ENCODE assay signal across 8 cellular contexts in the genomic region with DNA sequence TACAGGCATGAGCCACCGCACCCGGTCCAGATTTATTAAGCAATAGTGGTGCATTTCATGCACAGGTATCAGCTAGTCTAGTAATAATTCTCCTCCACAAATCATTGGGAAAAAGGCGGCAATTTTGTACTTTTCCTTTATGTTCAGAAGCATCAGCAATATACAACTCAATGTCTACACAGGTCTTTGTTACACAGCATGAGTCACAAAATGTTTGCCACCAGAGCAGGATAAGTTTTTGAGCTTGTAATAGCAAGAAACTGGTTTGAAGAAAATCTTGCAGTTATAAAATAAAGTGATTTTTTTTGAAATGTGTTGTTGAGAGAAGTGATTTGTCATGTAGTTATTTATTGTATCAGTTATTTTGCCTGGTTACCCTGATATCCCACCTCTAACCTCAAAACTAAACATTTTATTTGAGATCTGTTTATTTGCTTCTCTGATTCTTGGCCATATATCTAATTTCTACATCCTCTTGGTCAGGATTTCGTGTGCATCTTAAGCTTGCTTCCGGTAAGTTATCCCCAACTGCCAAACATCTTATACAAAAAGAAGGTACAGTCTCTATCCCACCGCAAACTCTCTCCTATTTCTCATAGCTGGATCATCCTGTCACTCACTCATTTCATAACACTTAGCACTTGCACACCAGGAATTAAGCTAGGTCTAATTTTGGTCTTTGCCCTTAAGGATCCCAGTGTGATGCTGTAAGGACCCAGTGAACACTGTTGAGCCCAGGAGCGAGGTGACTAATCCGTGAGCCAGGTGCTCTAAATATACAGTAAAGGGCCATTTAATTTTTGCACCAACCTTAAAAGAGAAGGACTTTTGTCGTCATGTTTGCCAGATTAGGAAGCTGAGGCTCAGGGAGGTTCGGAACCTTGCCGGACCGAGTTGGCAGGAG. TPM values are rescaled to one million over a fixed set of nuclear protein-coding genes. Genes with fewer than 3 reads are reported as not detected.
A peak's percentile ranks its signal among the peaks of the same experiment; 100 is the strongest.
DNase-seq lines count a peak whose midpoint lies in the region; ATAC-seq and TF ChIP-seq lines count a peak whose summit lies in the region.

No MANE protein-coding gene starts in this region.

- H3K9me3 Mint-ChIP-seq in activated naive CD4-positive, alpha-beta T cell treated with anti-CD3 and anti-CD28 coated beads, Interleukin-2, amount 10 ng/mL, durations not matched to agents 7 days and 5 days: no peaks in the 10 kb centered on the region
- H3K9me3 Mint-ChIP-seq in glutamatergic neuron (ENCODE audit: unreplicated experiment): peaks cover 2% of the 10 kb centered on the region

- TF ChIP-seq CTCF in glutamatergic neuron (IDR thresholded peaks at IDR 0.05; ENCODE audit: partially characterized antibody, unreplicated experiment): no peak

- CTCF ChIA-PET in activated naive CD4-positive, alpha-beta T cell treated with anti-CD3 and anti-CD28 coated beads, Interleukin-2, amount 10 ng/mL, durations not matched to agents 7 days and 5 days (lab: Charles Lee): interaction anchor here (0.7 to 2.8 kb wide), 8 partner anchors 9 to 187 kb away, joined by 3 to 13 read pairs (median 3); a partner anchor contains a TSS

- H3K36me3 Mint-ChIP-seq in activated naive CD4-positive, alpha-beta T cell treated with anti-CD3 and anti-CD28 coated beads, Interleukin-2, amount 10 ng/mL, durations not matched to agents 7 days and 5 days: peaks cover 16% of the 10 kb centered on the region
- no peaks in the 10 kb centered on the region for H3K36me3 Mint-ChIP-seq in glutamatergic neuron (ENCODE audit: unreplicated experiment)

- H3K4me3 Mint-ChIP-seq in activated naive CD4-positive, alpha-beta T cell treated with anti-CD3 and anti-CD28 coated beads, Interleukin-2, amount 10 ng/mL, durations not matched to agents 7 days and 5 days: peak overlapping the region; percentile 72
- peak overlapping the region; percentile 92 for H3K4me3 Mint-ChIP-seq in glutamatergic neuron (ENCODE audit: unreplicated experiment)

- peak overlapping the region; percentile 92 for H3K27ac Mint-ChIP-seq in activated naive CD4-positive, alpha-beta T cell treated with anti-CD3 and anti-CD28 coated beads, Interleukin-2, amount 10 ng/mL, durations not matched to agents 7 days and 5 days
- no peak overlapping the region for H3K27ac Mint-ChIP-seq in glutamatergic neuron (ENCODE audit: unreplicated experiment)

- H3K27me3 Mint-ChIP-seq in activated naive CD4-positive, alpha-beta T cell treated with anti-CD3 and anti-CD28 coated beads, Interleukin-2, amount 10 ng/mL, durations not matched to agents 7 days and 5 days: no peaks in the 10 kb centered on the region
- H3K27me3 Mint-ChIP-seq in glutamatergic neuron (ENCODE audit: unreplicated experiment): peaks cover 20% of the 10 kb centered on the region

- ATAC-seq in SK-N-SH treated with all-trans-retinoic acid at 6 μM for 48 hours (peak; percentile 3), HG02763 (IDR thresholded peaks at IDR 0.05; ENCODE audit: unreplicated experiment) (no peak)
- peak; percentile 6 for ATAC-seq in stimulated activated naive CD8-positive, alpha-beta T cell treated with anti-CD3 and anti-CD28 coated beads, Interleukin-15, Interleukin-2, amounts not matched to agents 100 U/mL and 50 U/mL, for 24 hours

- H3K4me1 Mint-ChIP-seq in activated naive CD4-positive, alpha-beta T cell treated with anti-CD3 and anti-CD28 coated beads, Interleukin-2, amount 10 ng/mL, durations not matched to agents 7 days and 5 days: peaks cover 69% of the 10 kb centered on the region
- H3K4me1 Mint-ChIP-seq in glutamatergic neuron (ENCODE audit: low read depth, unreplicated experiment): no peaks in the 10 kb centered on the region

- DNase-seq in activated naive CD4-positive, alpha-beta T cell treated with anti-CD3 and anti-CD28 coated beads, Interleukin-2, amount 10 ng/mL, durations not matched to agents 7 days and 5 days: no peak
- DNase-seq in activated naive CD4-positive, alpha-beta T cell (lab: John Stamatoyannopoulos, UW): no peak
- DNase-seq in glutamatergic neuron: no peak
- DNase-seq in stimulated activated naive CD8-positive, alpha-beta T cell treated with anti-CD3 and anti-CD28 coated beads, Interleukin-15, Interleukin-2, amounts not matched to agents 100 U/mL and 50 U/mL, for 24 hours: no peak
- DNase-seq in NCI-H128 (lab: John Stamatoyannopoulos, UW; ENCODE audit: unreplicated experiment): no peak
- DNase-seq in NCI-H2107 (lab: John Stamatoyannopoulos, UW): no peak

TF ChIP-seq in SK-N-SH treated with all-trans-retinoic acid at 6 μM for 48 hours, 23 proteins besides CTCF, POLR2A, EP300 and RAD21 (continues in another document):
- TF ChIP-seq ZNF565 (CRISPR knock-in tag; conservative IDR thresholded peaks at IDR 0.05; ENCODE audit: low read depth): no peak
- TF ChIP-seq SNAI2 (CRISPR knock-in tag; IDR thresholded peaks at IDR 0.05): no peak
- TF ChIP-seq ESRRG (CRISPR knock-in tag; IDR thresholded peaks at IDR 0.05): no peak
- no peak for TF ChIP-seq CSDC2 (CRISPR knock-in tag; IDR thresholded peaks at IDR 0.05)
- TF ChIP-seq TOX (CRISPR knock-in tag; IDR thresholded peaks at IDR 0.05; ENCODE audit: borderline replicate concordance): no peak
- TF ChIP-seq ISL1 (CRISPR knock-in tag; IDR thresholded peaks at IDR 0.05): no peak
- no peak for TF ChIP-seq OSR1 (CRISPR knock-in tag; IDR thresholded peaks at IDR 0.05)
- TF ChIP-seq, protein P1, sequence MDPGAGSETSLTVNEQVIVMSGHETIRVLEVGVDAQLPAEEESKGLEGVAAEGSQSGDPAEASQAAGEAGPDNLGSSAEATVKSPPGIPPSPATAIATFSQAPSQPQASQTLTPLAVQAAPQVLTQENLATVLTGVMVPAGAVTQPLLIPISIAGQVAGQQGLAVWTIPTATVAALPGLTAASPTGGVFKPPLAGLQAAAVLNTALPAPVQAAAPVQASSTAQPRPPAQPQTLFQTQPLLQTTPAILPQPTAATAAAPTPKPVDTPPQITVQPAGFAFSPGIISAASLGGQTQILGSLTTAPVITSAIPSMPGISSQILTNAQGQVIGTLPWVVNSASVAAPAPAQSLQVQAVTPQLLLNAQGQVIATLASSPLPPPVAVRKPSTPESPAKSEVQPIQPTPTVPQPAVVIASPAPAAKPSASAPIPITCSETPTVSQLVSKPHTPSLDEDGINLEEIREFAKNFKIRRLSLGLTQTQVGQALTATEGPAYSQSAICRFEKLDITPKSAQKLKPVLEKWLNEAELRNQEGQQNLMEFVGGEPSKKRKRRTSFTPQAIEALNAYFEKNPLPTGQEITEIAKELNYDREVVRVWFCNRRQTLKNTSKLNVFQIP (CRISPR knock-in tag; IDR thresholded peaks at IDR 0.05; ENCODE audit: borderline replicate concordance, low read depth): no peak
- TF ChIP-seq BACH2 (CRISPR knock-in tag; IDR thresholded peaks at IDR 0.05; ENCODE audit: borderline replicate concordance): no peak
- TF ChIP-seq ARNTL (CRISPR knock-in tag; IDR thresholded peaks at IDR 0.05; ENCODE audit: borderline replicate concordance, low read depth): no peak
- TF ChIP-seq, protein P2, sequence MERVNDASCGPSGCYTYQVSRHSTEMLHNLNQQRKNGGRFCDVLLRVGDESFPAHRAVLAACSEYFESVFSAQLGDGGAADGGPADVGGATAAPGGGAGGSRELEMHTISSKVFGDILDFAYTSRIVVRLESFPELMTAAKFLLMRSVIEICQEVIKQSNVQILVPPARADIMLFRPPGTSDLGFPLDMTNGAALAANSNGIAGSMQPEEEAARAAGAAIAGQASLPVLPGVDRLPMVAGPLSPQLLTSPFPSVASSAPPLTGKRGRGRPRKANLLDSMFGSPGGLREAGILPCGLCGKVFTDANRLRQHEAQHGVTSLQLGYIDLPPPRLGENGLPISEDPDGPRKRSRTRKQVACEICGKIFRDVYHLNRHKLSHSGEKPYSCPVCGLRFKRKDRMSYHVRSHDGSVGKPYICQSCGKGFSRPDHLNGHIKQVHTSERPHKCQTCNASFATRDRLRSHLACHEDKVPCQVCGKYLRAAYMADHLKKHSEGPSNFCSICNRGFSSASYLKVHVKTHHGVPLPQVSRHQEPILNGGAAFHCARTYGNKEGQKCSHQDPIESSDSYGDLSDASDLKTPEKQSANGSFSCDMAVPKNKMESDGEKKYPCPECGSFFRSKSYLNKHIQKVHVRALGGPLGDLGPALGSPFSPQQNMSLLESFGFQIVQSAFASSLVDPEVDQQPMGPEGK (CRISPR knock-in tag; IDR thresholded peaks at IDR 0.05; ENCODE audit: borderline replicate concordance): no peak
- TF ChIP-seq ZNF70 (CRISPR knock-in tag; IDR thresholded peaks at IDR 0.05): no peak
- TF ChIP-seq TCF4 (CRISPR knock-in tag; IDR thresholded peaks at IDR 0.05; ENCODE audit: borderline replicate concordance): no peak
- TF ChIP-seq, protein P3, sequence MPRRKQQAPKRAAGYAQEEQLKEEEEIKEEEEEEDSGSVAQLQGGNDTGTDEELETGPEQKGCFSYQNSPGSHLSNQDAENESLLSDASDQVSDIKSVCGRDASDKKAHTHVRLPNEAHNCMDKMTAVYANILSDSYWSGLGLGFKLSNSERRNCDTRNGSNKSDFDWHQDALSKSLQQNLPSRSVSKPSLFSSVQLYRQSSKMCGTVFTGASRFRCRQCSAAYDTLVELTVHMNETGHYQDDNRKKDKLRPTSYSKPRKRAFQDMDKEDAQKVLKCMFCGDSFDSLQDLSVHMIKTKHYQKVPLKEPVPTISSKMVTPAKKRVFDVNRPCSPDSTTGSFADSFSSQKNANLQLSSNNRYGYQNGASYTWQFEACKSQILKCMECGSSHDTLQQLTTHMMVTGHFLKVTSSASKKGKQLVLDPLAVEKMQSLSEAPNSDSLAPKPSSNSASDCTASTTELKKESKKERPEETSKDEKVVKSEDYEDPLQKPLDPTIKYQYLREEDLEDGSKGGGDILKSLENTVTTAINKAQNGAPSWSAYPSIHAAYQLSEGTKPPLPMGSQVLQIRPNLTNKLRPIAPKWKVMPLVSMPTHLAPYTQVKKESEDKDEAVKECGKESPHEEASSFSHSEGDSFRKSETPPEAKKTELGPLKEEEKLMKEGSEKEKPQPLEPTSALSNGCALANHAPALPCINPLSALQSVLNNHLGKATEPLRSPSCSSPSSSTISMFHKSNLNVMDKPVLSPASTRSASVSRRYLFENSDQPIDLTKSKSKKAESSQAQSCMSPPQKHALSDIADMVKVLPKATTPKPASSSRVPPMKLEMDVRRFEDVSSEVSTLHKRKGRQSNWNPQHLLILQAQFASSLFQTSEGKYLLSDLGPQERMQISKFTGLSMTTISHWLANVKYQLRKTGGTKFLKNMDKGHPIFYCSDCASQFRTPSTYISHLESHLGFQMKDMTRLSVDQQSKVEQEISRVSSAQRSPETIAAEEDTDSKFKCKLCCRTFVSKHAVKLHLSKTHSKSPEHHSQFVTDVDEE (CRISPR knock-in tag; IDR thresholded peaks at IDR 0.05): no peak
- TF ChIP-seq RARB (CRISPR knock-in tag; IDR thresholded peaks at IDR 0.05): no peak
- TF ChIP-seq ZNF8 (CRISPR knock-in tag; IDR thresholded peaks at IDR 0.05): no peak

RNA-seq across cellular contexts. Expression of a gene that starts 4.5 kb away (rescaled TPM):
- 0.56 TPM for total RNA-seq in glutamatergic neuron (ENCODE audit: unreplicated experiment)

RNA-seq across cellular contexts. Expression of a gene that starts 15.0 kb away (rescaled TPM):
- total RNA-seq in glutamatergic neuron (ENCODE audit: unreplicated experiment): 6.6 TPM

RNA-seq across cellular contexts. Expression of a gene that starts 15.2 kb away (rescaled TPM):
- total RNA-seq in glutamatergic neuron (ENCODE audit: unreplicated experiment): 136 TPM

RNA-seq across cellular contexts. Expression of a gene that starts 54.6 kb away (rescaled TPM):
- total RNA-seq in glutamatergic neuron (ENCODE audit: unreplicated experiment): 68.1 TPM

RNA-seq across cellular contexts. Expression of a gene that starts 54.8 kb away (rescaled TPM):
- 32.5 TPM for total RNA-seq in glutamatergic neuron (ENCODE audit: unreplicated experiment)
